ENCODE assay signal across 16 cellular contexts in the genomic region with DNA sequence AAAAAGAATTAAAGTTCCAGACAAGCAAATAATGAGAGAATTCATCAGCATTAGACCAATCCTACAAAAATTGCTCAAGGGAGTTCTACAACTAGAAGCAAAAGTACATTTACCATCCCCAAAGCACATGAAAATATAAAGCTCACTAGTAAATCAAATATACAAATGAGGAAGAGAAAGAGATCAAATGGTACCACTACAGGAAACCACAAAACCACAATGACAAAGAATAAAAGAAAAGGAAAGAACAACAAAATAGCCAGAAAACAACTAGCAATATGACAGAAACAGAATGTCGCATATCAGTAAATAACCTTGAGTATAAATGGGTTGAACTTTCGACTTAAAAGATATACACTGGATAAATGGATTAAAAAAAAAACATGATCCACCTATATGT.
DNase-seq lines count a peak whose midpoint lies in the region; ATAC-seq and TF ChIP-seq lines count a peak whose summit lies in the region.
"Had no signal": no experiment of that assay in that cellular context is flagged by ENCODE, and none has a peak within 500 bp of the region (broad histone marks: within the 10 kb centered on the region; RNA-seq: fewer than 3 reads in every experiment).

No MANE protein-coding gene starts in this region.

- DNase-seq in NB4 (ENCODE audit: low read depth) (peak; percentile 9), KG1 (lab: John Stamatoyannopoulos, UW) (no peak), breast epithelium (ENCODE audit: low spot score in 2 of 2) (no peak)
- DNase-seq in activated naive CD4-positive, alpha-beta T cell treated with Interleukin-2 at 50 U/mL for 16 hours = no peak
- DNase-seq: brain microvascular endothelial cell; DMS 273 treated with DMSO at 0.1 percent for 48 hours; IMR-90; naive thymus-derived CD8-positive, alpha-beta T cell; NCI-H1436 treated with DMSO at 0.1 percent for 48 hours; NCI-H510A; SHP77 treated with DMSO at 0.1 percent for 48 hours; transverse colon had no signal

- peak; percentile 83 for ATAC-seq in GM18499 (IDR thresholded peaks at IDR 0.05; ENCODE audit: insufficient read depth, unreplicated experiment)
- ATAC-seq in GM21360 (IDR thresholded peaks at IDR 0.05; ENCODE audit: unreplicated experiment) = peak; percentile 68
- ATAC-seq in HG03108 (IDR thresholded peaks at IDR 0.05; ENCODE audit: unreplicated experiment) = peak; percentile 89
- ATAC-seq in GM18873 (IDR thresholded peaks at IDR 0.05; ENCODE audit: low FRiP score, unreplicated experiment) = no peak
- ATAC-seq: naive thymus-derived CD8-positive, alpha-beta T cell had no signal

- TF ChIP-seq CTCF in NB4 (IDR thresholded peaks at IDR 0.05; ENCODE audit: low read depth, low read length) (no peak), breast epithelium (IDR thresholded peaks at IDR 0.05) (no peak)

- H3K27me3 ChIP-seq in breast epithelium = no peaks in the 10 kb centered on the region
- H3K27me3 ChIP-seq: brain microvascular endothelial cell, transverse colon had no signal

- H3K4me1 ChIP-seq in breast epithelium = no peaks in the 10 kb centered on the region
- H3K4me1 ChIP-seq: transverse colon had no signal

- H3K27ac ChIP-seq in breast epithelium = no peak overlapping the region
- H3K27ac ChIP-seq: brain microvascular endothelial cell, transverse colon had no signal

- intact Hi-C loops in breast epithelium (cut with DNase I; ENCODE audit: low total_unique reads) = loop anchor here (5.0 kb wide), 1 partner anchor 508 kb away; no protein-coding TSS in a partner anchor

- H3K36me3 ChIP-seq in breast epithelium = no peaks in the 10 kb centered on the region
- H3K36me3 ChIP-seq: brain microvascular endothelial cell, transverse colon had no signal

- TF ChIP-seq POLR2A in NB4 (IDR thresholded peaks at IDR 0.05; ENCODE audit: extremely low read depth, insufficient read length) (no peak), breast epithelium (IDR thresholded peaks at IDR 0.05) (no peak)

- H3K9me3 ChIP-seq in breast epithelium = peaks cover 12 to 43% of the 10 kb centered on the region in 2 donors

- H3K4me3 ChIP-seq in NB4 (ENCODE audit: low read depth, low read length) = no peak overlapping the region
- H3K4me3 ChIP-seq in breast epithelium = no peak overlapping the region
- H3K4me3 ChIP-seq: transverse colon had no signal
